27 cellular contexts compared by ENCODE assay signal in genomic region chr20:55213653-55214052, GRCh38.
"Had no signal": no experiment of that assay in that cellular context is flagged by ENCODE, and none has a peak within 500 bp of the region (broad histone marks: within the 10 kb centered on the region; RNA-seq: fewer than 3 reads in every experiment).

No MANE protein-coding gene starts in this region.

- ATAC-seq: effector memory CD8-positive, alpha-beta T cell; esophagus mucosa; foreskin keratinocyte; gastrocnemius medialis; gastroesophageal sphincter; heart left ventricle; heart right ventricle had no signal

- H3K27me3 ChIP-seq: colonic mucosa, esophagus muscularis mucosa, esophagus squamous epithelium, foreskin keratinocyte, gastrocnemius medialis, gastroesophageal sphincter, heart left ventricle, heart right ventricle had no signal

- H3K4me1 ChIP-seq: colonic mucosa, esophagus muscularis mucosa, gastrocnemius medialis, heart left ventricle, heart right ventricle had no signal

- H3K27ac ChIP-seq: colonic mucosa, coronary artery, dorsolateral prefrontal cortex, epithelial cell of prostate, esophagus muscularis mucosa, esophagus squamous epithelium, foreskin keratinocyte, gastrocnemius medialis, gastroesophageal sphincter, heart left ventricle, heart right ventricle had no signal

- H3K4me3 ChIP-seq: colonic mucosa, coronary artery, dorsolateral prefrontal cortex, esophagus muscularis mucosa, esophagus squamous epithelium, gastrocnemius medialis, gastroesophageal sphincter, heart left ventricle, heart right ventricle had no signal

- FAIRE-seq: colon, endometrium, endothelial cell of umbilical vein, frontal cortex had no signal

- DNase-seq: colonic mucosa; cortex of kidney; dermis blood vessel endothelial cell; dorsolateral prefrontal cortex; effector CD4-positive, alpha-beta T cell; effector CD8-positive, alpha-beta T cell; effector memory CD4-positive, alpha-beta T cell; effector memory CD8-positive, alpha-beta T cell; endodermal cell; erythroblast; esophagus squamous epithelium; foreskin fibroblast; foreskin keratinocyte; foreskin melanocyte; gastrocnemius medialis; glutamatergic neuron; heart left ventricle; heart right ventricle had no signal

- H3K9me3 ChIP-seq: colonic mucosa, gastrocnemius medialis had no signal

- H3K36me3 ChIP-seq: colonic mucosa, esophagus muscularis mucosa, esophagus squamous epithelium, gastrocnemius medialis, gastroesophageal sphincter, heart left ventricle, heart right ventricle had no signal
